In the genomic region with DNA sequence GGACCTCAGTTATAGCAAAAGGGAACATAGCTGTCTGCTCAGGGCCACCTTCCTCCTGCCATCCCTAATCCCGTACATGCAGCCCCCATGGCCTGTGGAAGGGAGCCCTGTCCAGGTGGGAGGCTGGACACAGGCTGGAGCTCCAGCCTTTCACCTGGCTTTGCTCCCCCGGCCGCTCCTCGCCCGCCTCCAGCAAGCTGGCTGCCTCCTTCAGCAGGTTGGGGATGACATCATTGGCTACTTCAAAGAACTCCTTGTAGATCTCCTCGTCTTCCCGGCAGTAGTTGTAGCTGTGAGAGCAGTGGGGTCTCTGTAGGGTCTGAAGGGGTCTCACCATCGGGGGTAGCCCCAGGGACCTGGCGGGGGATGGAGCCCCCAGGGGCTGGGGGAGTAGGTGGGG, we compare ENCODE assay signal across 21 cellular contexts. TPM values are rescaled to one million over a fixed set of nuclear protein-coding genes. Genes with fewer than 3 reads are reported as not detected.
DNase-seq lines count a peak whose midpoint lies in the region; ATAC-seq and TF ChIP-seq lines count a peak whose summit lies in the region.
"Had no signal": no experiment of that assay in that cellular context is flagged by ENCODE, and none has a peak within 500 bp of the region (broad histone marks: within the 10 kb centered on the region; RNA-seq: fewer than 3 reads in every experiment).

No MANE protein-coding gene starts in this region.

- no peak overlapping the region for H2BK12ac ChIP-seq in neuronal stem cell (ENCODE audit: low read length)

- no peaks in the 10 kb centered on the region for H3K9me3 ChIP-seq in CD8-positive, alpha-beta memory T cell (ENCODE audit: low read length)
- H3K9me3 ChIP-seq in neuronal stem cell (replicated peaks in 1 of 2; ENCODE audit: control insufficient read depth in 2 of 2, insufficient read depth in 1 of 2, low read depth in 1 of 2, low read length in 2 of 2), result no peaks in the 10 kb centered on the region
- H3K9me3 ChIP-seq: HAP-1 had no signal

- H3K14ac ChIP-seq in neuronal stem cell (ENCODE audit: low read length), result no peak overlapping the region

- H3K9me3 Mint-ChIP-seq in activated T-cell treated with anti-CD3 and anti-CD28 coated beads, Interleukin-2, amount 50 U/mL, for 4 hours, result no peaks in the 10 kb centered on the region
- no peaks in the 10 kb centered on the region for H3K9me3 Mint-ChIP-seq in activated T-cell treated with anti-CD3 and anti-CD28 coated beads, Interleukin-2, amount 50 U/mL, for 24 hours
- H3K9me3 Mint-ChIP-seq in CD8-positive, alpha-beta memory T cell, result no peaks in the 10 kb centered on the region
- H3K9me3 Mint-ChIP-seq in chondrocyte (ENCODE audit: low read depth), result no peaks in the 10 kb centered on the region

- no peak overlapping the region for H3K18ac ChIP-seq in neuronal stem cell (ENCODE audit: low read length)

- peaks cover 10% of the 10 kb centered on the region for H3K79me1 ChIP-seq in neuronal stem cell (ENCODE audit: low read depth, low read length)

- no peak for TF ChIP-seq CTCF in VCaP (conservative IDR thresholded peaks at IDR 0.05)
- TF ChIP-seq CTCF in chondrocyte (IDR thresholded peaks at IDR 0.05), result no peak

- DNase-seq in activated T-cell treated with anti-CD3 and anti-CD28 coated beads, Interleukin-2, amount 50 U/mL, for 4 hours, result no peak
- no peak for DNase-seq in activated T-cell treated with anti-CD3 and anti-CD28 coated beads, Interleukin-2, amount 50 U/mL, for 24 hours
- no peak for DNase-seq in CD8-positive, alpha-beta memory T cell
- DNase-seq in neuronal stem cell (ENCODE audit: low spot score) (no peak), NCI-H1694 treated with DMSO at 0.1 percent for 48 hours (lab: John Stamatoyannopoulos, UW) (no peak), chondrocyte (ENCODE audit: low spot score) (no peak)
- DNase-seq: AML-193, COR-L47, DMS 273 treated with DMSO at 0.1 percent for 48 hours, DMS79 treated with DMSO at 0.1 percent for 48 hours, KG1, NCI-H1092 treated with DMSO at 0.1 percent for 48 hours, NCI-H1436 treated with DMSO at 0.1 percent for 48 hours, NCI-H2029 treated with DMSO at 0.1 percent for 48 hours, NCI-H446, NCI-H526, OCI-M1, SHP77 had no signal

- peaks cover 33% of the 10 kb centered on the region for H3K4me1 Mint-ChIP-seq in activated T-cell treated with anti-CD3 and anti-CD28 coated beads, Interleukin-2, amount 50 U/mL, for 4 hours (ENCODE audit: low read depth)
- peaks cover 57% of the 10 kb centered on the region for H3K4me1 Mint-ChIP-seq in activated T-cell treated with anti-CD3 and anti-CD28 coated beads, Interleukin-2, amount 50 U/mL, for 24 hours (ENCODE audit: low read depth)
- H3K4me1 Mint-ChIP-seq in CD8-positive, alpha-beta memory T cell, result peaks cover 28 to 52% (median 30%) of the 10 kb centered on the region in 3 donors
- peaks cover 27% of the 10 kb centered on the region for H3K4me1 Mint-ChIP-seq in chondrocyte (ENCODE audit: low read depth)

- POLR2A ChIA-PET in CD8-positive, alpha-beta memory T cell (lab: Charles Lee), result interaction anchor here (0.9 kb wide), 1 partner anchor 27 kb away, joined by 4 read pairs; a partner anchor contains a TSS

- no peak overlapping the region for H4K91ac ChIP-seq in neuronal stem cell (ENCODE audit: low read depth, low read length, poor library complexity)

- no peaks in the 10 kb centered on the region for H3K27me3 ChIP-seq in CD8-positive, alpha-beta memory T cell (ENCODE audit: insufficient read depth, low read length, poor library complexity, severe bottlenecking)
- no peaks in the 10 kb centered on the region for H3K27me3 ChIP-seq in neuronal stem cell (ENCODE audit: control insufficient read depth in 3 of 3, insufficient read depth in 3 of 3, low read depth in 1 of 3, low read length in 3 of 3)

- H3K23ac ChIP-seq in neuronal stem cell (ENCODE audit: low read depth, low read length, poor library complexity), result peak overlapping the region; percentile 80

- H3K4me3 ChIP-seq in CD8-positive, alpha-beta memory T cell (ENCODE audit: low read length), result no peak overlapping the region
- no peak overlapping the region for H3K4me3 ChIP-seq in neuronal stem cell (ENCODE audit: low read length in 2 of 2)
- H3K4me3 ChIP-seq: HAP-1 had no signal

- H2AK5ac ChIP-seq in neuronal stem cell (ENCODE audit: low read depth, low read length), result no peak overlapping the region

- H3K27ac ChIP-seq in CD8-positive, alpha-beta memory T cell (ENCODE audit: low read depth, low read length), result no peak overlapping the region
- H3K27ac ChIP-seq in VCaP (peak overlapping the region; percentile 94), neuronal stem cell (replicated peaks; ENCODE audit: low read length) (no peak overlapping the region)
- H3K27ac ChIP-seq: HL-60 had no signal

- H3K27ac Mint-ChIP-seq in activated T-cell treated with anti-CD3 and anti-CD28 coated beads, Interleukin-2, amount 50 U/mL, for 24 hours, result no peak overlapping the region
- peak overlapping the region in 3 of 8 donors; percentile 39 to 60 (median 42) for H3K27ac Mint-ChIP-seq in CD8-positive, alpha-beta memory T cell
- H3K27ac Mint-ChIP-seq in chondrocyte (ENCODE audit: unreplicated experiment), result no peak overlapping the region

- no peak overlapping the region for H4K8ac ChIP-seq in neuronal stem cell (ENCODE audit: low read depth, low read length)

- no peak overlapping the region for H2BK120ac ChIP-seq in neuronal stem cell (ENCODE audit: low read depth, low read length)

- ATAC-seq in activated T-cell treated with anti-CD3 and anti-CD28 coated beads, Interleukin-2, amount 50 U/mL, for 4 hours, result no peak

- peaks cover 39% of the 10 kb centered on the region for H3K4me1 ChIP-seq in CD8-positive, alpha-beta memory T cell (ENCODE audit: insufficient read depth, low read length)
- H3K4me1 ChIP-seq in neuronal stem cell (ENCODE audit: control insufficient read depth in 2 of 2, insufficient read depth in 1 of 2, low read depth in 1 of 2, low read length in 2 of 2), result peaks cover 14 to 15% of the 10 kb centered on the region in 2 donors

- H2BK15ac ChIP-seq in neuronal stem cell (ENCODE audit: low read length), result no peak overlapping the region

- H3K4me3 Mint-ChIP-seq in activated T-cell treated with anti-CD3 and anti-CD28 coated beads, Interleukin-2, amount 50 U/mL, for 4 hours, result peak overlapping the region; percentile 33
- H3K4me3 Mint-ChIP-seq in activated T-cell treated with anti-CD3 and anti-CD28 coated beads, Interleukin-2, amount 50 U/mL, for 24 hours, result no peak overlapping the region
- peak overlapping the region in 6 of 7 donors; percentile 4 to 60 (median 38) for H3K4me3 Mint-ChIP-seq in CD8-positive, alpha-beta memory T cell
- H3K4me3 Mint-ChIP-seq in chondrocyte (ENCODE audit: unreplicated experiment), result no peak overlapping the region

- H3K9ac ChIP-seq in neuronal stem cell (ENCODE audit: low read depth, low read length, poor library complexity), result no peak overlapping the region

- CTCF ChIA-PET in CD8-positive, alpha-beta memory T cell (lab: Charles Lee), result no interaction called here

- H3K27me3 Mint-ChIP-seq in activated T-cell treated with anti-CD3 and anti-CD28 coated beads, Interleukin-2, amount 50 U/mL, for 4 hours (ENCODE audit: low read depth), result no peaks in the 10 kb centered on the region
- no peaks in the 10 kb centered on the region for H3K27me3 Mint-ChIP-seq in activated T-cell treated with anti-CD3 and anti-CD28 coated beads, Interleukin-2, amount 50 U/mL, for 24 hours
- peaks cover 0 to 4% of the 10 kb centered on the region in 2 donors for H3K27me3 Mint-ChIP-seq in CD8-positive, alpha-beta memory T cell
- no peaks in the 10 kb centered on the region for H3K27me3 Mint-ChIP-seq in chondrocyte (ENCODE audit: low read depth)

- H2BK5ac ChIP-seq in neuronal stem cell (ENCODE audit: low read length), result no peak overlapping the region

- peaks cover 16% of the 10 kb centered on the region for H3K36me3 Mint-ChIP-seq in activated T-cell treated with anti-CD3 and anti-CD28 coated beads, Interleukin-2, amount 50 U/mL, for 4 hours (ENCODE audit: insufficient read depth)
- H3K36me3 Mint-ChIP-seq in activated T-cell treated with anti-CD3 and anti-CD28 coated beads, Interleukin-2, amount 50 U/mL, for 24 hours (ENCODE audit: low read depth), result peaks cover 80% of the 10 kb centered on the region
- peaks cover 0 to 60% (median 0%) of the 10 kb centered on the region in 3 donors for H3K36me3 Mint-ChIP-seq in CD8-positive, alpha-beta memory T cell
- H3K36me3 Mint-ChIP-seq in chondrocyte (ENCODE audit: low read depth), result peaks cover 6% of the 10 kb centered on the region

- H3K4ac ChIP-seq in neuronal stem cell (ENCODE audit: low read length), result no peak overlapping the region

- no CpG with 5 or more reads among the region's 9 CpGs for WGBS in neuronal stem cell (ENCODE audit: extremely low coverage in 2 of 2, insufficient read length in 2 of 2, insufficient replicate concordance in 1 of 2), 2 donors

- H2AFZ ChIP-seq in neuronal stem cell (ENCODE audit: low read length), result no peak overlapping the region

- H3K4me2 ChIP-seq in neuronal stem cell (ENCODE audit: insufficient read depth, low read length, poor library complexity, severe bottlenecking), result no peak overlapping the region

- H3K36me3 ChIP-seq in CD8-positive, alpha-beta memory T cell (ENCODE audit: insufficient read depth, low read length), result peaks cover 22% of the 10 kb centered on the region
- peaks cover 31 to 52% of the 10 kb centered on the region in 2 donors for H3K36me3 ChIP-seq in neuronal stem cell (replicated peaks in 1 of 2; ENCODE audit: control insufficient read depth in 2 of 2, insufficient read depth in 2 of 2, low read length in 2 of 2)

RNA-seq across cellular contexts. Expression of a gene that starts 2.5 kb away (rescaled TPM):
- 10 to 100 TPM; 42.2 to 51.5 (median 43.7) TPM for total RNA-seq in activated T-cell treated with anti-CD3 and anti-CD28 coated beads, Interleukin-2, amount 50 U/mL, for 4 hours
- 10 to 100 TPM; 54.8 to 55.3 TPM for total RNA-seq in CD8-positive, alpha-beta memory T cell
- polyA plus RNA-seq in CD8-positive, alpha-beta memory T cell, result 39.0 TPM
- polyA plus RNA-seq in neuronal stem cell (2013, experiment 1 of 2), result 11.1 TPM
- 11.6 TPM for polyA plus RNA-seq in neuronal stem cell (2013, experiment 2 of 2)
- 11.3 to 17.8 TPM (median 13.4 TPM) in 3 replicates for total RNA-seq in chondrocyte

RNA-seq across cellular contexts. Expression of a gene that starts 4.9 kb away (rescaled TPM):
- total RNA-seq in activated T-cell treated with anti-CD3 and anti-CD28 coated beads, Interleukin-2, amount 50 U/mL, for 4 hours, result 10 to 100 TPM; 50.7 to 61.2 (median 53.6) TPM
- 10 to 100 TPM; 45.8 to 47.7 TPM for total RNA-seq in CD8-positive, alpha-beta memory T cell
- 45.0 TPM for polyA plus RNA-seq in CD8-positive, alpha-beta memory T cell
- polyA plus RNA-seq in neuronal stem cell (2013, experiment 1 of 2), result 59.7 TPM
- 59.7 TPM for polyA plus RNA-seq in neuronal stem cell (2013, experiment 2 of 2)
- 19.5 to 26.4 TPM (median 20.4 TPM) in 3 replicates for total RNA-seq in chondrocyte

RNA-seq across cellular contexts. Expression of a gene that starts 27.1 kb away (rescaled TPM):
- 100 to 1,000 TPM; 549 to 586 (median 553) TPM for total RNA-seq in activated T-cell treated with anti-CD3 and anti-CD28 coated beads, Interleukin-2, amount 50 U/mL, for 4 hours
- total RNA-seq in CD8-positive, alpha-beta memory T cell, result 100 to 1,000 TPM; 403 to 423 TPM
- polyA plus RNA-seq in CD8-positive, alpha-beta memory T cell, result 176 TPM
- polyA plus RNA-seq in neuronal stem cell (2013, experiment 1 of 2), result 214 TPM
- polyA plus RNA-seq in neuronal stem cell (2013, experiment 2 of 2), result 215 TPM
- 183 to 198 TPM (median 190 TPM) in 3 replicates for total RNA-seq in chondrocyte

RNA-seq across cellular contexts. Expression of a gene that starts 39.0 kb away (rescaled TPM):
- under 1 TPM; 0.13 to 0.33 (median 0.18) TPM for total RNA-seq in activated T-cell treated with anti-CD3 and anti-CD28 coated beads, Interleukin-2, amount 50 U/mL, for 4 hours
- total RNA-seq in CD8-positive, alpha-beta memory T cell, result 1 to 10 TPM in 1 of 2 experiments, under 1 TPM in 1; 0.66 to 2.3 TPM
- polyA plus RNA-seq in CD8-positive, alpha-beta memory T cell, result 0.52 TPM
- 1.1 TPM for polyA plus RNA-seq in neuronal stem cell (2013, experiment 1 of 2)
- 1.1 TPM for polyA plus RNA-seq in neuronal stem cell (2013, experiment 2 of 2)
- total RNA-seq in chondrocyte, result 0.17 to 0.46 TPM (median 0.35 TPM) in 3 replicates

RNA-seq across cellular contexts. Expression of a gene that starts 45.7 kb away (rescaled TPM):
- total RNA-seq in activated T-cell treated with anti-CD3 and anti-CD28 coated beads, Interleukin-2, amount 50 U/mL, for 4 hours, result 1 to 10 TPM; 1.7 to 2.7 (median 2.1) TPM
- total RNA-seq in CD8-positive, alpha-beta memory T cell, result 1 to 10 TPM; 2.2 TPM
- polyA plus RNA-seq in CD8-positive, alpha-beta memory T cell, result 0.15 TPM
- 1.3 TPM for polyA plus RNA-seq in neuronal stem cell (2013, experiment 1 of 2)
- 1.3 TPM for polyA plus RNA-seq in neuronal stem cell (2013, experiment 2 of 2)
- total RNA-seq in chondrocyte, result 0.65 to 1.6 TPM (median 1.2 TPM) in 3 replicates

Comparison
In these comparisons a context has a peak if more than half of its experiments do, and no peak if none do; other contexts are left out.
1. H3K4me3 Mint-ChIP-seq: peak in activated T-cell treated with anti-CD3 and anti-CD28 coated beads, Interleukin-2, amount 50 U/mL, for 4 hours (single experiment) and CD8-positive, alpha-beta memory T cell (6 of 7); none in activated T-cell treated with anti-CD3 and anti-CD28 coated beads, Interleukin-2, amount 50 U/mL, for 24 hours (single experiment) and chondrocyte (single experiment).